ENCODE assay signal across 8 cellular contexts in genomic region chr19:14113762-14114414, GRCh38. TPM values are rescaled to one million over a fixed set of nuclear protein-coding genes. Genes with fewer than 3 reads are reported as not detected.
DNase-seq lines count a peak whose midpoint lies in the region; ATAC-seq and TF ChIP-seq lines count a peak whose summit lies in the region.

No MANE protein-coding gene starts in this region.

- peaks cover 20% of the 10 kb centered on the region for H3K79me2 ChIP-seq in neural progenitor cell (ENCODE audit: low read depth)

- peak; percentile 68 for DNase-seq in H7
- peak; percentile 17 to 51 (median 34) for DNase-seq in T-helper 17 cell
- DNase-seq in central memory CD4-positive, alpha-beta T cell: peak; percentile 27
- DNase-seq in neural progenitor cell (ENCODE audit: low spot score): no peak
- no peak for DNase-seq in NCI-H1048 (lab: John Stamatoyannopoulos, UW)
- no peak for DNase-seq in hippocampal formation (lab: John Stamatoyannopoulos, UW)
- no peak for DNase-seq in NCI-H128 (lab: John Stamatoyannopoulos, UW; ENCODE audit: unreplicated experiment)

- no peak overlapping the region for H2AFZ ChIP-seq in neural progenitor cell (replicated peaks)

- H3K36me3 Mint-ChIP-seq in T-helper 17 cell (ENCODE audit: low read depth) (no peaks in the 10 kb centered on the region), neural progenitor cell (no peaks in the 10 kb centered on the region)

- H3K36me3 ChIP-seq in H7 (replicated peaks; ENCODE audit: control insufficient read depth, insufficient read depth, low read length) (no peaks in the 10 kb centered on the region), neural progenitor cell (no peaks in the 10 kb centered on the region)

- H3K27me3 ChIP-seq in H7 (ENCODE audit: control insufficient read depth, insufficient read depth, low read length) (no peaks in the 10 kb centered on the region), neural progenitor cell (no peaks in the 10 kb centered on the region)

- H3K4me1 Mint-ChIP-seq in T-helper 17 cell: peaks cover 32% of the 10 kb centered on the region
- peaks cover 37% of the 10 kb centered on the region for H3K4me1 Mint-ChIP-seq in neural progenitor cell

- no peak overlapping the region for H3K4me3 Mint-ChIP-seq in T-helper 17 cell
- H3K4me3 Mint-ChIP-seq in neural progenitor cell: no peak overlapping the region

- H4K20me1 ChIP-seq in neural progenitor cell (ENCODE audit: low read depth): peaks cover 61% of the 10 kb centered on the region

- H3F3A ChIP-seq in neural progenitor cell (ENCODE audit: low read depth): peaks cover 16% of the 10 kb centered on the region

- peaks cover 33% of the 10 kb centered on the region for H3K4me1 ChIP-seq in neural progenitor cell

- H3K9me3 Mint-ChIP-seq in neural progenitor cell: no peaks in the 10 kb centered on the region

- H3K4me2 ChIP-seq in neural progenitor cell: no peak overlapping the region

- no peaks in the 10 kb centered on the region for H3K9me3 ChIP-seq in T-helper 17 cell (ENCODE audit: control insufficient read depth, low read length, poor library complexity, severe bottlenecking)
- no peaks in the 10 kb centered on the region for H3K9me3 ChIP-seq in neural progenitor cell (ENCODE audit: low read depth)

- TF ChIP-seq CTCF in neural progenitor cell (IDR thresholded peaks at IDR 0.05): peak; percentile 24

- H3K4me3 ChIP-seq in H7 (ENCODE audit: insufficient read depth, low read depth, low read length): no peak overlapping the region
- H3K4me3 ChIP-seq in neural progenitor cell: no peak overlapping the region

- H3K27ac Mint-ChIP-seq in T-helper 17 cell: peak overlapping the region; percentile 21
- no peak overlapping the region for H3K27ac Mint-ChIP-seq in neural progenitor cell

- H3K27me3 Mint-ChIP-seq in T-helper 17 cell (no peaks in the 10 kb centered on the region), neural progenitor cell (ENCODE audit: insufficient read depth, low read depth) (peaks cover 7% of the 10 kb centered on the region)

- ATAC-seq in T-helper 17 cell (no peak), HG03095 (IDR thresholded peaks at IDR 0.05; ENCODE audit: unreplicated experiment) (no peak)

- H3K9ac ChIP-seq in neural progenitor cell: no peak overlapping the region

- H3K27ac ChIP-seq in neural progenitor cell: no peak overlapping the region

RNA-seq across cellular contexts. Expression of gene PRKACA, which starts 3.7 kb away (rescaled TPM):
- total RNA-seq in H7 (2014; rRNA removed; shearing (Covaris generic)): 31.0 and 31.7 TPM in 2 replicates
- total RNA-seq in T-helper 17 cell: 10 to 100 TPM; 35.2 to 38.5 TPM
- 22.2 and 31.8 TPM in 2 replicates for total RNA-seq in neural progenitor cell (ENCODE audit: low replicate concordance)

RNA-seq across cellular contexts. Expression of gene ASF1B, which starts 22.5 kb away (rescaled TPM):
- total RNA-seq in H7 (2014; rRNA removed; shearing (Covaris generic)): 70.8 and 76.2 TPM in 2 replicates
- 1 to 10 TPM; 1.5 to 1.9 TPM for total RNA-seq in T-helper 17 cell
- 16.4 and 38.8 TPM in 2 replicates for total RNA-seq in neural progenitor cell (ENCODE audit: low replicate concordance)

RNA-seq across cellular contexts. Expression of gene SAMD1, which starts 23.3 kb away (rescaled TPM):
- total RNA-seq in H7 (2014; rRNA removed; shearing (Covaris generic)): 107 and 128 TPM in 2 replicates
- 10 to 100 TPM; 24.8 to 25.3 TPM for total RNA-seq in T-helper 17 cell
- 22.1 and 53.0 TPM in 2 replicates for total RNA-seq in neural progenitor cell (ENCODE audit: low replicate concordance)

RNA-seq across cellular contexts. Expression of gene C19orf67, which starts 28.3 kb away (rescaled TPM):
- total RNA-seq in H7 (2014; rRNA removed; shearing (Covaris generic)): 0.94 and 1.3 TPM in 2 replicates
- total RNA-seq in T-helper 17 cell (under 1 TPM; 0.22 to 0.31 TPM), neural progenitor cell (ENCODE audit: low replicate concordance) (not detected in 2 replicates)

RNA-seq across cellular contexts. Expression of gene MISP3, which starts 41.3 kb away (rescaled TPM):
- 0.52 and 0.92 TPM in 2 replicates for total RNA-seq in H7 (2014; rRNA removed; shearing (Covaris generic))
- total RNA-seq in T-helper 17 cell: 1 to 10 TPM in 1 of 2 donors, under 1 TPM in 1; 0.65 to 1.3 TPM
- total RNA-seq in neural progenitor cell (ENCODE audit: low replicate concordance): 0.68 TPM in 1 of 2 replicates, not detected in the other

Comparison
In these comparisons a context has a peak if more than half of its experiments do, and no peak if none do; other contexts are left out.
1. DNase-seq: peak in H7 (single experiment), T-helper 17 cell (3 of 3) and central memory CD4-positive, alpha-beta T cell (single experiment); none in neural progenitor cell (single experiment), NCI-H1048 (single experiment), hippocampal formation (0 of 2) and NCI-H128 (single experiment).